Comparison of ENCODE assay signal across 11 cellular contexts in genomic region chr19:38974599-38975213, GRCh38. TPM values are rescaled to one million over a fixed set of nuclear protein-coding genes. Genes with fewer than 3 reads are reported as not detected.
A peak's percentile ranks its signal among the peaks of the same experiment; 100 is the strongest.
DNase-seq lines count a peak whose midpoint lies in the region; ATAC-seq and TF ChIP-seq lines count a peak whose summit lies in the region.
"Had no signal": no experiment of that assay in that cellular context is flagged by ENCODE, and none has a peak within 500 bp of the region (broad histone marks: within the 10 kb centered on the region; RNA-seq: fewer than 3 reads in every experiment).

No MANE protein-coding gene starts in this region.

- H3K4me3 ChIP-seq in A673 (ENCODE audit: low read depth, low read length, poor library complexity, severe bottlenecking), result peak overlapping the region; percentile 75
- peak overlapping the region; percentile 77 for H3K4me3 ChIP-seq in NT2/D1 (ENCODE audit: insufficient read length, low read depth)

- ATAC-seq in HG02870 (IDR thresholded peaks at IDR 0.05; ENCODE audit: unreplicated experiment) (no peak), GM19452 (IDR thresholded peaks at IDR 0.05; ENCODE audit: unreplicated experiment) (no peak)
- ATAC-seq in activated CD8-positive, alpha-beta T cell treated with anti-CD3 and anti-CD28 coated beads, Interleukin-2, amount 10 ng/mL, durations not matched to agents 7 days and 5 days, result no peak

- no TSS peak for BruUV-seq in A673 (replicated peaks; lab: Mats Ljungman, UMichigan)

- intact Hi-C loops in A673 (cut with micrococcal nuclease; ENCODE audit: unreplicated experiment), result loop anchor here (10.0 kb wide), 1 partner anchor 140 kb away; no protein-coding TSS in a partner anchor

- no peaks in the 10 kb centered on the region for H3K36me3 Mint-ChIP-seq in endothelial cell (ENCODE audit: low read depth, unreplicated experiment)
- H3K36me3 Mint-ChIP-seq in nephron (ENCODE audit: low read depth), result peaks cover 21% of the 10 kb centered on the region
- no peaks in the 10 kb centered on the region for H3K36me3 Mint-ChIP-seq in activated CD8-positive, alpha-beta T cell treated with anti-CD3 and anti-CD28 coated beads, Interleukin-2, amount 10 ng/mL, durations not matched to agents 7 days and 5 days (ENCODE audit: low read depth)

- H3K27me3 Mint-ChIP-seq in endothelial cell (ENCODE audit: unreplicated experiment), result peaks cover 2% of the 10 kb centered on the region
- H3K27me3 Mint-ChIP-seq in nephron (ENCODE audit: low read depth), result no peaks in the 10 kb centered on the region
- H3K27me3 Mint-ChIP-seq in activated CD8-positive, alpha-beta T cell treated with anti-CD3 and anti-CD28 coated beads, Interleukin-2, amount 10 ng/mL, durations not matched to agents 7 days and 5 days (ENCODE audit: low read depth), result peaks cover 30% of the 10 kb centered on the region

- H3K27me3 ChIP-seq in A673 (replicated peaks; ENCODE audit: insufficient read depth, low read depth, low read length, poor library complexity) (no peaks in the 10 kb centered on the region), NT2/D1 (ENCODE audit: insufficient read depth, insufficient read length) (no peaks in the 10 kb centered on the region)

- no peaks in the 10 kb centered on the region for H3K9me3 ChIP-seq in A673 (ENCODE audit: low read depth, low read length, poor library complexity, severe bottlenecking)
- H3K9me3 ChIP-seq in NT2/D1 (ENCODE audit: insufficient read depth, low read length), result no peaks in the 10 kb centered on the region

- H3K36me3 ChIP-seq in A673 (ENCODE audit: insufficient read depth, low read length, poor library complexity, severe bottlenecking) (no peaks in the 10 kb centered on the region), NT2/D1 (ENCODE audit: insufficient read depth, insufficient read length, low read length) (peaks cover 9% of the 10 kb centered on the region)

- H3K4me3 Mint-ChIP-seq in endothelial cell (ENCODE audit: unreplicated experiment) (peak overlapping the region; percentile 94), nephron (peak overlapping the region; percentile 93 to 99 (median 96))
- no peak overlapping the region for H3K4me3 Mint-ChIP-seq in activated CD8-positive, alpha-beta T cell treated with anti-CD3 and anti-CD28 coated beads, Interleukin-2, amount 10 ng/mL, durations not matched to agents 7 days and 5 days

- CTCF ChIA-PET in A673 (lab: Charles Lee), result interaction anchor here (0.8 kb wide), 1 partner anchor 13 kb away, joined by 5 read pairs; no protein-coding TSS in a partner anchor
- CTCF ChIA-PET in activated CD8-positive, alpha-beta T cell treated with anti-CD3 and anti-CD28 coated beads, Interleukin-2, amount 10 ng/mL, durations not matched to agents 7 days and 5 days (lab: Charles Lee), result interaction anchor here (1.5 kb wide), 1 partner anchor 13 kb away, joined by 3 read pairs; no protein-coding TSS in a partner anchor

- peak overlapping the region; percentile 80 for H3K9ac ChIP-seq in NT2/D1 (ENCODE audit: insufficient read length, low read depth)

- H3K27ac Mint-ChIP-seq in endothelial cell (ENCODE audit: unreplicated experiment) (no peak overlapping the region), nephron (peak overlapping the region; percentile 99)
- no peak overlapping the region for H3K27ac Mint-ChIP-seq in activated CD8-positive, alpha-beta T cell treated with anti-CD3 and anti-CD28 coated beads, Interleukin-2, amount 10 ng/mL, durations not matched to agents 7 days and 5 days

- peak; percentile 50 for DNase-seq in A673 (ENCODE audit: low spot score)
- DNase-seq in NT2/D1 (ENCODE audit: low read depth, low spot score), result no peak
- no peak for DNase-seq in endothelial cell (ENCODE audit: low spot score)
- no peak for DNase-seq in activated CD8-positive, alpha-beta T cell treated with anti-CD3 and anti-CD28 coated beads, Interleukin-2, amount 10 ng/mL, durations not matched to agents 7 days and 5 days
- no peak for DNase-seq in NCI-H1436 treated with DMSO at 0.1 percent for 48 hours (lab: John Stamatoyannopoulos, UW)
- DNase-seq: activated CD4-positive, alpha-beta T cell treated with anti-CD3 and anti-CD28 coated beads for 48 hours; DND-41; NCI-H2081 treated with DMSO at 0.1 percent for 48 hours had no signal

- H3K27ac ChIP-seq in A673 (ENCODE audit: low read depth, low read length, poor library complexity, severe bottlenecking), result peak overlapping the region; percentile 91

- H3K4me1 Mint-ChIP-seq in endothelial cell (ENCODE audit: unreplicated experiment) (peaks cover 16% of the 10 kb centered on the region), nephron (peaks cover 41% of the 10 kb centered on the region)
- H3K4me1 Mint-ChIP-seq in activated CD8-positive, alpha-beta T cell treated with anti-CD3 and anti-CD28 coated beads, Interleukin-2, amount 10 ng/mL, durations not matched to agents 7 days and 5 days (ENCODE audit: low read depth), result peaks cover 11% of the 10 kb centered on the region

- POLR2A ChIA-PET in A673 (lab: Charles Lee; ENCODE audit: low non-redundant PET), result interaction anchor here (0.7 kb wide), 1 partner anchor 23 kb away, joined by 4 read pairs; no protein-coding TSS in a partner anchor
- POLR2A ChIA-PET in activated CD8-positive, alpha-beta T cell treated with anti-CD3 and anti-CD28 coated beads, Interleukin-2, amount 10 ng/mL, durations not matched to agents 7 days and 5 days (lab: Charles Lee), result no interaction called here

- H3K4me1 ChIP-seq in A673 (ENCODE audit: insufficient read depth, low read length, poor library complexity, severe bottlenecking) (peaks cover 14% of the 10 kb centered on the region), NT2/D1 (ENCODE audit: insufficient read depth, insufficient read length) (peaks cover 4% of the 10 kb centered on the region)

- TF ChIP-seq CTCF in A673 (conservative IDR thresholded peaks at IDR 0.05; ENCODE audit: low read depth, low read length), result no peak
- no peak for TF ChIP-seq CTCF in endothelial cell (IDR thresholded peaks at IDR 0.05; ENCODE audit: unreplicated experiment)
- TF ChIP-seq CTCF in nephron (IDR thresholded peaks at IDR 0.05; ENCODE audit: unreplicated experiment in 3 of 3), result no peak

- H3K9me3 Mint-ChIP-seq in endothelial cell (ENCODE audit: unreplicated experiment) (no peaks in the 10 kb centered on the region), nephron (no peaks in the 10 kb centered on the region)
- no peaks in the 10 kb centered on the region for H3K9me3 Mint-ChIP-seq in activated CD8-positive, alpha-beta T cell treated with anti-CD3 and anti-CD28 coated beads, Interleukin-2, amount 10 ng/mL, durations not matched to agents 7 days and 5 days (ENCODE audit: insufficient read depth)

RNA-seq across cellular contexts. Expression of gene FBXO17, which starts 0.8 kb away (rescaled TPM):
- 26.0 and 29.9 TPM in 2 replicates for total RNA-seq in A673 (2021)
- total RNA-seq in endothelial cell (ENCODE audit: unreplicated experiment), result 16.0 TPM
- not detected for total RNA-seq in activated CD8-positive, alpha-beta T cell treated with anti-CD3 and anti-CD28 coated beads, Interleukin-2, amount 10 ng/mL, durations not matched to agents 7 days and 5 days

RNA-seq across cellular contexts. Expression of gene MRPS12, which starts 44.0 kb away (rescaled TPM):
- total RNA-seq in A673 (2021), result 69.5 and 81.9 TPM in 2 replicates
- 32.0 TPM for total RNA-seq in endothelial cell (ENCODE audit: unreplicated experiment)
- 10 to 100 TPM; 60.2 to 61.7 TPM for total RNA-seq in activated CD8-positive, alpha-beta T cell treated with anti-CD3 and anti-CD28 coated beads, Interleukin-2, amount 10 ng/mL, durations not matched to agents 7 days and 5 days

RNA-seq across cellular contexts. Expression of gene SARS2, which starts 44.1 kb away (rescaled TPM):
- total RNA-seq in A673 (2021) (56.3 and 58.6 TPM in 2 replicates), endothelial cell (ENCODE audit: unreplicated experiment) (36.7 TPM)
- 10 to 100 TPM; 36.2 to 36.6 TPM for total RNA-seq in activated CD8-positive, alpha-beta T cell treated with anti-CD3 and anti-CD28 coated beads, Interleukin-2, amount 10 ng/mL, durations not matched to agents 7 days and 5 days

RNA-seq across cellular contexts. Expression of gene FBXO27, which starts 57.6 kb away (rescaled TPM):
- total RNA-seq in A673 (2021), result 0.33 and 0.45 TPM in 2 replicates
- total RNA-seq in endothelial cell (ENCODE audit: unreplicated experiment), result 4.0 TPM
- total RNA-seq in activated CD8-positive, alpha-beta T cell treated with anti-CD3 and anti-CD28 coated beads, Interleukin-2, amount 10 ng/mL, durations not matched to agents 7 days and 5 days, result not detected

Comparison
In these comparisons a context has a peak if more than half of its experiments do, and no peak if none do; other contexts are left out.
1. H3K27ac Mint-ChIP-seq: peak in nephron (3 of 3); none in endothelial cell (single experiment) and activated CD8-positive, alpha-beta T cell treated with anti-CD3 and anti-CD28 coated beads, Interleukin-2, amount 10 ng/mL, durations not matched to agents 7 days and 5 days (single experiment).
2. RNA of gene FBXO17, which starts 0.8 kb away (total RNA-seq): 26.0 to 29.9 TPM in A673 and 16.0 TPM in endothelial cell (single experiment); not detected in activated CD8-positive, alpha-beta T cell treated with anti-CD3 and anti-CD28 coated beads, Interleukin-2, amount 10 ng/mL, durations not matched to agents 7 days and 5 days; every median in the first group is over 10 times any median in the second.